In genomic region chr12:116133149-116133548, GRCh38 we compare ENCODE assay signal across 10 cellular contexts.
A peak's percentile ranks its signal among the peaks of the same experiment; 100 is the strongest.
DNase-seq lines count a peak whose midpoint lies in the region; ATAC-seq and TF ChIP-seq lines count a peak whose summit lies in the region.
"Had no signal": no experiment of that assay in that cellular context is flagged by ENCODE, and none has a peak within 500 bp of the region (broad histone marks: within the 10 kb centered on the region; RNA-seq: fewer than 3 reads in every experiment).

No MANE protein-coding gene starts in this region.

- peaks cover 65% of the 10 kb centered on the region for H3K4me1 Mint-ChIP-seq in activated CD8-positive, alpha-beta T cell treated with anti-CD3 and anti-CD28 coated beads for 36 hours (ENCODE audit: low read depth)
- H3K4me1 Mint-ChIP-seq in activated CD8-positive, alpha-beta T cell treated with anti-CD3 and anti-CD28 coated beads, Interleukin-2, amount 10 ng/mL, durations not matched to agents 7 days and 5 days (ENCODE audit: low read depth) = peaks cover 49% of the 10 kb centered on the region
- peaks cover 62% of the 10 kb centered on the region for H3K4me1 Mint-ChIP-seq in stimulated activated effector memory CD8-positive, alpha-beta T cell treated with anti-CD3 and anti-CD28 coated beads, Interleukin-12 subunit alpha, Interleukin-12 subunit beta, amount 100 ng/mL, for 72 hours
- H3K4me1 Mint-ChIP-seq in CD4-positive, alpha-beta memory T cell = peaks cover 46 to 81% (median 60%) of the 10 kb centered on the region in 4 donors

- H3K27ac ChIP-seq in RWPE2 (ENCODE audit: poor library complexity, severe bottlenecking) = peak overlapping the region; percentile 30
- H3K27ac ChIP-seq in gastroesophageal sphincter = no peak overlapping the region
- no peak overlapping the region for H3K27ac ChIP-seq in CD4-positive, alpha-beta memory T cell (ENCODE audit: low read depth, low read length)
- H3K27ac ChIP-seq: C4-2B had no signal

- H3K36me3 ChIP-seq in RWPE2 (ENCODE audit: low read depth) (no peaks in the 10 kb centered on the region), gastroesophageal sphincter (no peaks in the 10 kb centered on the region)
- H3K36me3 ChIP-seq in CD4-positive, alpha-beta memory T cell (ENCODE audit: insufficient read depth, low read length) = no peaks in the 10 kb centered on the region

- H3K27me3 Mint-ChIP-seq in activated CD8-positive, alpha-beta T cell treated with anti-CD3 and anti-CD28 coated beads for 36 hours = no peaks in the 10 kb centered on the region
- no peaks in the 10 kb centered on the region for H3K27me3 Mint-ChIP-seq in activated CD8-positive, alpha-beta T cell treated with anti-CD3 and anti-CD28 coated beads, Interleukin-2, amount 10 ng/mL, durations not matched to agents 7 days and 5 days (ENCODE audit: low read depth)
- H3K27me3 Mint-ChIP-seq in CD4-positive, alpha-beta memory T cell = no peaks in the 10 kb centered on the region

- POLR2A ChIA-PET in activated CD8-positive, alpha-beta T cell treated with anti-CD3 and anti-CD28 coated beads for 36 hours (lab: Charles Lee) = interaction anchor here (0.7 to 1.2 kb wide), 3 partner anchors 10 to 132 kb away, joined by 3 to 4 read pairs (median 3); no protein-coding TSS in a partner anchor
- POLR2A ChIA-PET in activated CD8-positive, alpha-beta T cell treated with anti-CD3 and anti-CD28 coated beads, Interleukin-2, amount 10 ng/mL, durations not matched to agents 7 days and 5 days (lab: Charles Lee) = no interaction called here
- POLR2A ChIA-PET in CD4-positive, alpha-beta memory T cell (lab: Charles Lee; ENCODE audit: partially characterized antibody) = no interaction called here

- H3K4me3 ChIP-seq in RWPE2 (ENCODE audit: severe bottlenecking) (no peak overlapping the region), fibroblast of villous mesenchyme (ENCODE audit: low read depth, low read length) (no peak overlapping the region), gastroesophageal sphincter (no peak overlapping the region)
- no peak overlapping the region for H3K4me3 ChIP-seq in CD4-positive, alpha-beta memory T cell (ENCODE audit: low read length in 2 of 2)

- no peak for ATAC-seq in activated CD8-positive, alpha-beta T cell treated with anti-CD3 and anti-CD28 coated beads for 36 hours
- no peak for ATAC-seq in activated CD8-positive, alpha-beta T cell treated with anti-CD3 and anti-CD28 coated beads, Interleukin-2, amount 10 ng/mL, durations not matched to agents 7 days and 5 days
- peak; percentile 66 for ATAC-seq in RWPE2 (ENCODE audit: low read depth)
- ATAC-seq in stimulated activated effector memory CD8-positive, alpha-beta T cell treated with anti-CD3 and anti-CD28 coated beads, Interleukin-12 subunit alpha, Interleukin-12 subunit beta, amount 100 ng/mL, for 72 hours = no peak
- ATAC-seq in gastroesophageal sphincter = no peak

- intact Hi-C loops in activated CD8-positive, alpha-beta T cell treated with anti-CD3 and anti-CD28 coated beads for 36 hours (cut with micrococcal nuclease) = loop anchor here (10.0 kb wide), 1 partner anchor 68 kb away; no protein-coding TSS in a partner anchor
- intact Hi-C loops in CD4-positive, alpha-beta memory T cell (cut with micrococcal nuclease) = no loop called here

- H3K4me3 Mint-ChIP-seq in activated CD8-positive, alpha-beta T cell treated with anti-CD3 and anti-CD28 coated beads for 36 hours = no peak overlapping the region
- no peak overlapping the region for H3K4me3 Mint-ChIP-seq in activated CD8-positive, alpha-beta T cell treated with anti-CD3 and anti-CD28 coated beads, Interleukin-2, amount 10 ng/mL, durations not matched to agents 7 days and 5 days
- no peak overlapping the region for H3K4me3 Mint-ChIP-seq in stimulated activated effector memory CD8-positive, alpha-beta T cell treated with anti-CD3 and anti-CD28 coated beads, Interleukin-12 subunit alpha, Interleukin-12 subunit beta, amount 100 ng/mL, for 72 hours
- peak overlapping the region in 2 of 8 donors; percentile 10 to 26 for H3K4me3 Mint-ChIP-seq in CD4-positive, alpha-beta memory T cell

- WGBS in gastroesophageal sphincter (ENCODE audit: low coverage in 1 of 2), 2 donors = 75 to 80% methylated on average over 2 of the region's 2 CpGs

- H3K27me3 ChIP-seq in RWPE2 (ENCODE audit: insufficient read depth, poor library complexity, severe bottlenecking) = no peaks in the 10 kb centered on the region
- no peaks in the 10 kb centered on the region for H3K27me3 ChIP-seq in gastroesophageal sphincter
- no peaks in the 10 kb centered on the region for H3K27me3 ChIP-seq in CD4-positive, alpha-beta memory T cell (ENCODE audit: insufficient read depth, low read length)

- TF ChIP-seq CTCF in activated CD8-positive, alpha-beta T cell treated with anti-CD3 and anti-CD28 coated beads for 36 hours (IDR thresholded peaks at IDR 0.05) = no peak
- TF ChIP-seq CTCF in RWPE2 (IDR thresholded peaks at IDR 0.05; ENCODE audit: poor library complexity, severe bottlenecking) (no peak), fibroblast of villous mesenchyme (IDR thresholded peaks at IDR 0.05; ENCODE audit: insufficient read depth, low read depth, low read length) (no peak), gastroesophageal sphincter (IDR thresholded peaks at IDR 0.05) (no peak)

- CTCF ChIA-PET in activated CD8-positive, alpha-beta T cell treated with anti-CD3 and anti-CD28 coated beads for 36 hours (lab: Charles Lee) = interaction anchor here (0.6 to 1.5 kb wide), 5 partner anchors 8 to 103 kb away, joined by 3 to 4 read pairs (median 4); no protein-coding TSS in a partner anchor
- CTCF ChIA-PET in activated CD8-positive, alpha-beta T cell treated with anti-CD3 and anti-CD28 coated beads, Interleukin-2, amount 10 ng/mL, durations not matched to agents 7 days and 5 days (lab: Charles Lee) = interaction anchor here (0.7 to 0.9 kb wide), 4 partner anchors 10 to 103 kb away, joined by 3 to 5 read pairs (median 3); no protein-coding TSS in a partner anchor
- CTCF ChIA-PET in CD4-positive, alpha-beta memory T cell (lab: Charles Lee; ENCODE audit: partially characterized antibody) = no interaction called here

- no peaks in the 10 kb centered on the region for H3K9me3 Mint-ChIP-seq in activated CD8-positive, alpha-beta T cell treated with anti-CD3 and anti-CD28 coated beads for 36 hours
- H3K9me3 Mint-ChIP-seq in activated CD8-positive, alpha-beta T cell treated with anti-CD3 and anti-CD28 coated beads, Interleukin-2, amount 10 ng/mL, durations not matched to agents 7 days and 5 days (ENCODE audit: insufficient read depth) = no peaks in the 10 kb centered on the region
- H3K9me3 Mint-ChIP-seq in stimulated activated effector memory CD8-positive, alpha-beta T cell treated with anti-CD3 and anti-CD28 coated beads, Interleukin-12 subunit alpha, Interleukin-12 subunit beta, amount 100 ng/mL, for 72 hours = no peaks in the 10 kb centered on the region
- no peaks in the 10 kb centered on the region for H3K9me3 Mint-ChIP-seq in CD4-positive, alpha-beta memory T cell

- no peak for TF ChIP-seq POLR2A in gastroesophageal sphincter (IDR thresholded peaks at IDR 0.05)

- H3K9me3 ChIP-seq in RWPE2 (ENCODE audit: severe bottlenecking) (no peaks in the 10 kb centered on the region), gastroesophageal sphincter (no peaks in the 10 kb centered on the region)
- H3K9me3 ChIP-seq in CD4-positive, alpha-beta memory T cell (ENCODE audit: control insufficient read depth in 1 of 2, low read length in 2 of 2) = no peaks in the 10 kb centered on the region

- no peak for DNase-seq in activated CD8-positive, alpha-beta T cell treated with anti-CD3 and anti-CD28 coated beads for 36 hours
- no peak for DNase-seq in activated CD8-positive, alpha-beta T cell treated with anti-CD3 and anti-CD28 coated beads, Interleukin-2, amount 10 ng/mL, durations not matched to agents 7 days and 5 days
- no peak for DNase-seq in RWPE2 (ENCODE audit: low spot score)
- DNase-seq in fibroblast of villous mesenchyme (ENCODE audit: low read depth) = peak; percentile 56
- DNase-seq in stimulated activated effector memory CD8-positive, alpha-beta T cell treated with anti-CD3 and anti-CD28 coated beads, Interleukin-12 subunit alpha, Interleukin-12 subunit beta, amount 100 ng/mL, for 72 hours (ENCODE audit: low spot score in 2 of 2) = no peak
- DNase-seq in CD4-positive, alpha-beta memory T cell = no peak
- no peak for DNase-seq in kidney glomerular epithelial cell (lab: John Stamatoyannopoulos, UW)
- DNase-seq: T1000 had no signal

- peaks cover 2% of the 10 kb centered on the region for H3K36me3 Mint-ChIP-seq in activated CD8-positive, alpha-beta T cell treated with anti-CD3 and anti-CD28 coated beads for 36 hours (ENCODE audit: low read depth)
- no peaks in the 10 kb centered on the region for H3K36me3 Mint-ChIP-seq in activated CD8-positive, alpha-beta T cell treated with anti-CD3 and anti-CD28 coated beads, Interleukin-2, amount 10 ng/mL, durations not matched to agents 7 days and 5 days (ENCODE audit: low read depth)
- peaks cover 6% of the 10 kb centered on the region for H3K36me3 Mint-ChIP-seq in stimulated activated effector memory CD8-positive, alpha-beta T cell treated with anti-CD3 and anti-CD28 coated beads, Interleukin-12 subunit alpha, Interleukin-12 subunit beta, amount 100 ng/mL, for 72 hours
- H3K36me3 Mint-ChIP-seq in CD4-positive, alpha-beta memory T cell = no peaks in the 10 kb centered on the region

- H3K4me1 ChIP-seq in RWPE2 (ENCODE audit: insufficient read depth, poor library complexity, severe bottlenecking) (peaks cover 33% of the 10 kb centered on the region), gastroesophageal sphincter (peaks cover 25 to 99% (median 38%) of the 10 kb centered on the region in 3 donors)
- peaks cover 57% of the 10 kb centered on the region for H3K4me1 ChIP-seq in CD4-positive, alpha-beta memory T cell (ENCODE audit: insufficient read depth, low read length)

- no peak for TF ChIP-seq EP300 in gastroesophageal sphincter (IDR thresholded peaks at IDR 0.05)

- H3K27ac Mint-ChIP-seq in activated CD8-positive, alpha-beta T cell treated with anti-CD3 and anti-CD28 coated beads for 36 hours = peak overlapping the region; percentile 5
- H3K27ac Mint-ChIP-seq in activated CD8-positive, alpha-beta T cell treated with anti-CD3 and anti-CD28 coated beads, Interleukin-2, amount 10 ng/mL, durations not matched to agents 7 days and 5 days = no peak overlapping the region
- peak overlapping the region; percentile 29 for H3K27ac Mint-ChIP-seq in stimulated activated effector memory CD8-positive, alpha-beta T cell treated with anti-CD3 and anti-CD28 coated beads, Interleukin-12 subunit alpha, Interleukin-12 subunit beta, amount 100 ng/mL, for 72 hours
- H3K27ac Mint-ChIP-seq in CD4-positive, alpha-beta memory T cell = peak overlapping the region in 1 of 7 donors; percentile 1
